In genomic region chr3:23302276-23302675, GRCh38 we compare ENCODE assay signal across 17 cellular contexts.
DNase-seq lines count a peak whose midpoint lies in the region; ATAC-seq and TF ChIP-seq lines count a peak whose summit lies in the region.
"Had no signal": no experiment of that assay in that cellular context is flagged by ENCODE, and none has a peak within 500 bp of the region (broad histone marks: within the 10 kb centered on the region; RNA-seq: fewer than 3 reads in every experiment).

No MANE protein-coding gene starts in this region.

- H3K27ac Mint-ChIP-seq in osteocyte (ENCODE audit: unreplicated experiment), result peak overlapping the region; percentile 78
- H3K27ac Mint-ChIP-seq: CD4-positive, alpha-beta memory T cell had no signal

- peaks cover 40% of the 10 kb centered on the region for H3K4me1 Mint-ChIP-seq in osteocyte (ENCODE audit: unreplicated experiment)

- peaks cover 3% of the 10 kb centered on the region for H3K36me3 Mint-ChIP-seq in osteocyte (ENCODE audit: unreplicated experiment)
- H3K36me3 Mint-ChIP-seq: CD4-positive, alpha-beta memory T cell had no signal

- H3K9me3 Mint-ChIP-seq in osteocyte (ENCODE audit: unreplicated experiment), result peaks cover 9% of the 10 kb centered on the region

- POLR2A ChIA-PET in GM10248 (lab: Yijun Ruan, JAX), result interaction anchor here (0.6 kb wide), 1 partner anchor 446 kb away, joined by 7 read pairs; no protein-coding TSS in a partner anchor

- TF ChIP-seq CTCF in osteocyte (IDR thresholded peaks at IDR 0.05) (no peak), GM10248 (IDR thresholded peaks at IDR 0.05; ENCODE audit: control extremely low read depth, extremely low read depth, low read depth, missing control alignments) (no peak)

- no peaks in the 10 kb centered on the region for H3K27me3 Mint-ChIP-seq in osteocyte (ENCODE audit: unreplicated experiment)
- H3K27me3 Mint-ChIP-seq: CD4-positive, alpha-beta memory T cell had no signal

- H3K4me3 Mint-ChIP-seq in osteocyte (ENCODE audit: unreplicated experiment), result no peak overlapping the region
- H3K4me3 Mint-ChIP-seq: CD4-positive, alpha-beta memory T cell had no signal

- CTCF ChIA-PET in GM10248 (lab: Yijun Ruan, JAX), result no interaction called here

- ATAC-seq in SK-N-SH treated with all-trans-retinoic acid at 6 μM for 48 hours, result peak; percentile 41; the same call in 2 of the 3 replicates
- no peak for ATAC-seq in HG03469 (IDR thresholded peaks at IDR 0.05; ENCODE audit: unreplicated experiment)
- ATAC-seq: Panc1 had no signal

- peak; percentile 9 for DNase-seq in EL
- peak; percentile 33 for DNase-seq in fibroblast of gingiva (ENCODE audit: low read depth)
- no peak for DNase-seq in osteocyte (ENCODE audit: extremely low spot score, unreplicated experiment)
- no peak for DNase-seq in GM10248 (ENCODE audit: extremely low spot score)
- DNase-seq in central memory CD4-positive, alpha-beta T cell, result no peak
- DNase-seq: ACHN; BE2C; CD4-positive, alpha-beta memory T cell; GOT3; NCI-H1105; NCI-H1694; NCI-H2227 treated with DMSO at 0.1 percent for 48 hours; NCI-H524; SHP77 treated with DMSO at 0.1 percent for 48 hours had no signal

TF ChIP-seq in SK-N-SH treated with all-trans-retinoic acid at 6 μM for 48 hours, 23 proteins besides CTCF, POLR2A, EP300 and RAD21:
- no peak for TF ChIP-seq TOX (CRISPR knock-in tag; IDR thresholded peaks at IDR 0.05; ENCODE audit: borderline replicate concordance)
- no peak for TF ChIP-seq CSRNP3 (CRISPR knock-in tag; IDR thresholded peaks at IDR 0.05)
- no peak for TF ChIP-seq OSR1 (CRISPR knock-in tag; IDR thresholded peaks at IDR 0.05)
- TF ChIP-seq TSHZ2 (CRISPR knock-in tag; IDR thresholded peaks at IDR 0.05), result no peak
- no peak for TF ChIP-seq ZFP30 (CRISPR knock-in tag; IDR thresholded peaks at IDR 0.05)
- TF ChIP-seq GLIS3 (CRISPR knock-in tag; IDR thresholded peaks at IDR 0.05), result no peak
- TF ChIP-seq ZFP3 (CRISPR knock-in tag; IDR thresholded peaks at IDR 0.05), result no peak
- no peak for TF ChIP-seq CSDC2 (CRISPR knock-in tag; IDR thresholded peaks at IDR 0.05)
- no peak for TF ChIP-seq ESRRG (CRISPR knock-in tag; IDR thresholded peaks at IDR 0.05)
- no peak for TF ChIP-seq ZNF8 (CRISPR knock-in tag; IDR thresholded peaks at IDR 0.05)
- TF ChIP-seq ZNF70 (CRISPR knock-in tag; IDR thresholded peaks at IDR 0.05), result no peak
- no peak for TF ChIP-seq SNAI2 (CRISPR knock-in tag; IDR thresholded peaks at IDR 0.05)
- no peak for TF ChIP-seq ARNTL (CRISPR knock-in tag; IDR thresholded peaks at IDR 0.05; ENCODE audit: borderline replicate concordance, low read depth)
- no peak for TF ChIP-seq ZC3H10 (CRISPR knock-in tag; IDR thresholded peaks at IDR 0.05)
- no peak for TF ChIP-seq TCF4 (CRISPR knock-in tag; IDR thresholded peaks at IDR 0.05; ENCODE audit: borderline replicate concordance)
- no peak for TF ChIP-seq PATZ1 (CRISPR knock-in tag; IDR thresholded peaks at IDR 0.05; ENCODE audit: borderline replicate concordance)
- no peak for TF ChIP-seq PPARA (CRISPR knock-in tag; IDR thresholded peaks at IDR 0.05; ENCODE audit: borderline replicate concordance)
- TF ChIP-seq BACH2 (CRISPR knock-in tag; IDR thresholded peaks at IDR 0.05; ENCODE audit: borderline replicate concordance), result no peak

Comparison
In these comparisons a context has a peak if more than half of its experiments do, and no peak if none do; other contexts are left out.
1. DNase-seq: peak in EL (single experiment) and fibroblast of gingiva (single experiment); none in osteocyte (single experiment), GM10248 (single experiment) and central memory CD4-positive, alpha-beta T cell (single experiment).